8 cellular contexts compared by ENCODE assay signal in genomic region chr1:95233737-95234493, GRCh38. TPM values are rescaled to one million over a fixed set of nuclear protein-coding genes. Genes with fewer than 3 reads are reported as not detected.
A peak's percentile ranks its signal among the peaks of the same experiment; 100 is the strongest.
DNase-seq lines count a peak whose midpoint lies in the region; FAIRE-seq and TF ChIP-seq lines count a peak whose summit lies in the region.

TSS of gene RWDD3 (plus strand) at chr1:95234210. CDS start at chr1:95234231, 21 bp downstream.

- peak within 1 kb of the TSS; percentile 76 for H3K9ac ChIP-seq in neural progenitor cell

- H3K4me3 ChIP-seq in LNCaP clone FGC (ENCODE audit: low read depth, low read length) (peak within 1 kb of the TSS; percentile 76), fibroblast of villous mesenchyme (ENCODE audit: low read depth, low read length) (peak within 1 kb of the TSS; percentile 93), neural progenitor cell (peak within 1 kb of the TSS; percentile 78)

- peaks cover 18% of the 10 kb centered on the region for H3F3A ChIP-seq in neural progenitor cell (ENCODE audit: low read depth)

- H3K4me1 ChIP-seq in neural progenitor cell = peaks cover 31% of the 10 kb centered on the region

- FAIRE-seq in H54 (lab: Jason Lieb, UNC) = peak; percentile 67

- no peaks in the 10 kb centered on the region for H3K27me3 ChIP-seq in neural progenitor cell

- TF ChIP-seq CTCF in LNCaP clone FGC (IDR thresholded peaks at IDR 0.05; ENCODE audit: control insufficient read depth, extremely low read depth, insufficient read depth) (peak; percentile 99), fibroblast of villous mesenchyme (IDR thresholded peaks at IDR 0.05; ENCODE audit: insufficient read depth, low read depth, low read length) (peak; percentile 65), neural progenitor cell (IDR thresholded peaks at IDR 0.05) (peak; percentile 93)

- no peaks in the 10 kb centered on the region for H3K36me3 ChIP-seq in neural progenitor cell

- no peaks in the 10 kb centered on the region for H4K20me1 ChIP-seq in neural progenitor cell (ENCODE audit: low read depth)

- peak; percentile 40 for DNase-seq in GF-D8 (lab: John Stamatoyannopoulos, UW)
- peak; percentile 83 for DNase-seq in H54 (ENCODE audit: insufficient read length, low spot score)
- peak; percentile 50 for DNase-seq in LNCaP clone FGC (ENCODE audit: low read depth)
- DNase-seq in SHP77 (lab: John Stamatoyannopoulos, UW) = peak; percentile 69 to 75
- DNase-seq in activated gamma-delta T cell (lab: John Stamatoyannopoulos, UW) = peak; percentile 84
- DNase-seq in fibroblast of villous mesenchyme (ENCODE audit: low read depth) = peak; percentile 88
- peak; percentile 96 for DNase-seq in neural progenitor cell (ENCODE audit: low spot score)
- DNase-seq in stromal cell of bone marrow (ENCODE audit: low read depth) = peak; percentile 79

- peak; percentile 77 for TF ChIP-seq POLR2A in H54 (IDR thresholded peaks at IDR 0.05; ENCODE audit: low read depth, low read length)

- H3K9me3 Mint-ChIP-seq in neural progenitor cell = no peaks in the 10 kb centered on the region

- H3K36me3 Mint-ChIP-seq in neural progenitor cell = peaks cover 6% of the 10 kb centered on the region

- H3K27ac Mint-ChIP-seq in neural progenitor cell = peak within 1 kb of the TSS; percentile 48

- peak within 1 kb of the TSS; percentile 93 for H3K4me3 Mint-ChIP-seq in neural progenitor cell

- H3K9me3 ChIP-seq in neural progenitor cell (ENCODE audit: low read depth) = no peaks in the 10 kb centered on the region

- peaks cover 42% of the 10 kb centered on the region for H3K79me2 ChIP-seq in neural progenitor cell (ENCODE audit: low read depth)

- no peak within 1 kb of the TSS for H3K27ac ChIP-seq in neural progenitor cell

- peak within 1 kb of the TSS; percentile 77 for H3K4me2 ChIP-seq in neural progenitor cell

- H3K4me1 Mint-ChIP-seq in neural progenitor cell = peaks cover 19% of the 10 kb centered on the region

- H3K27me3 Mint-ChIP-seq in neural progenitor cell (ENCODE audit: insufficient read depth, low read depth) = no peaks in the 10 kb centered on the region

- peak within 1 kb of the TSS; percentile 97 for H2AFZ ChIP-seq in neural progenitor cell (replicated peaks)

RNA-seq across cellular contexts. Expression of gene RWDD3, which starts in this region (rescaled TPM):
- total RNA-seq in fibroblast of villous mesenchyme = 10.0 and 13.8 TPM in 2 replicates
- 22.1 and 32.2 TPM in 2 replicates for total RNA-seq in neural progenitor cell (ENCODE audit: low replicate concordance)

Comparison
In these comparisons a context has a peak if more than half of its experiments do, and no peak if none do; other contexts are left out.
1. DNase-seq: peak in every context shown above with its lines; median percentile 96 in neural progenitor cell; 88 in fibroblast of villous mesenchyme; 84 in activated gamma-delta T cell; 83 in H54; 79 in stromal cell of bone marrow; 72 in SHP77; 50 in LNCaP clone FGC; 40 in GF-D8.